In genomic region chrX:107000013-107000515, GRCh38 we compare ENCODE assay signal across 8 cellular contexts. TPM values are rescaled to one million over a fixed set of nuclear protein-coding genes. Genes with fewer than 3 reads are reported as not detected.
A peak's percentile ranks its signal among the peaks of the same experiment; 100 is the strongest.
DNase-seq lines count a peak whose midpoint lies in the region; ATAC-seq and TF ChIP-seq lines count a peak whose summit lies in the region.

Gene MORC4, minus strand, starts transcription at chrX:107000212. Its CDS starts 243 bp downstream, at chrX:106999969.

- no peaks in the 10 kb centered on the region for H3K4me1 ChIP-seq in left lung

- peak within 1 kb of the TSS; percentile 33 to 49 for H3K4me3 ChIP-seq in left lung

- intact Hi-C loops in left lung (cut with DNase I), result no loop called here

- peaks cover 0 to 19% of the 10 kb centered on the region in 2 donors for H3K27me3 ChIP-seq in left lung

- H3K36me3 ChIP-seq in left lung, result no peaks in the 10 kb centered on the region

- ATAC-seq in GM18858 (IDR thresholded peaks at IDR 0.05; ENCODE audit: unreplicated experiment) (peak; percentile 67), HG03095 (IDR thresholded peaks at IDR 0.05; ENCODE audit: unreplicated experiment) (peak; percentile 80), left lung (peak; percentile 94)

- no peak for TF ChIP-seq CTCF in left lung (IDR thresholded peaks at IDR 0.05)

- DNase-seq in NCI-H345 (lab: John Stamatoyannopoulos, UW) (peak; percentile 82), dermis microvascular lymphatic vessel endothelial cell (ENCODE audit: low read depth in 2 of 2) (peak; percentile 28 to 69), left lung (peak; percentile 82 to 87), GF-D8 (lab: John Stamatoyannopoulos, UW) (no peak)
- DNase-seq in activated CD4-positive, alpha-beta T cell treated with anti-CD3 and anti-CD28 coated beads, Interleukin-2, amount 50 U/mL, for 48 hours, result peak; percentile 74 to 78
- peak; percentile 68 for DNase-seq in stimulated activated CD4-positive, alpha-beta T cell treated with anti-CD3 and anti-CD28 coated beads, Interleukin-1b, Interleukin-23, amount 100 ng/mL, for 48 hours

- no peaks in the 10 kb centered on the region for H3K9me3 ChIP-seq in left lung

- H3K27ac ChIP-seq in left lung, result peak within 1 kb of the TSS in 1 of 2 donors; percentile 79

RNA-seq across cellular contexts. Expression of gene MORC4, which starts in this region (rescaled TPM):
- total RNA-seq in dermis microvascular lymphatic vessel endothelial cell (6.6 and 6.8 TPM in 2 replicates), left lung (10 to 100 TPM; 12.8 to 26.2 TPM)
